In the genomic region with DNA sequence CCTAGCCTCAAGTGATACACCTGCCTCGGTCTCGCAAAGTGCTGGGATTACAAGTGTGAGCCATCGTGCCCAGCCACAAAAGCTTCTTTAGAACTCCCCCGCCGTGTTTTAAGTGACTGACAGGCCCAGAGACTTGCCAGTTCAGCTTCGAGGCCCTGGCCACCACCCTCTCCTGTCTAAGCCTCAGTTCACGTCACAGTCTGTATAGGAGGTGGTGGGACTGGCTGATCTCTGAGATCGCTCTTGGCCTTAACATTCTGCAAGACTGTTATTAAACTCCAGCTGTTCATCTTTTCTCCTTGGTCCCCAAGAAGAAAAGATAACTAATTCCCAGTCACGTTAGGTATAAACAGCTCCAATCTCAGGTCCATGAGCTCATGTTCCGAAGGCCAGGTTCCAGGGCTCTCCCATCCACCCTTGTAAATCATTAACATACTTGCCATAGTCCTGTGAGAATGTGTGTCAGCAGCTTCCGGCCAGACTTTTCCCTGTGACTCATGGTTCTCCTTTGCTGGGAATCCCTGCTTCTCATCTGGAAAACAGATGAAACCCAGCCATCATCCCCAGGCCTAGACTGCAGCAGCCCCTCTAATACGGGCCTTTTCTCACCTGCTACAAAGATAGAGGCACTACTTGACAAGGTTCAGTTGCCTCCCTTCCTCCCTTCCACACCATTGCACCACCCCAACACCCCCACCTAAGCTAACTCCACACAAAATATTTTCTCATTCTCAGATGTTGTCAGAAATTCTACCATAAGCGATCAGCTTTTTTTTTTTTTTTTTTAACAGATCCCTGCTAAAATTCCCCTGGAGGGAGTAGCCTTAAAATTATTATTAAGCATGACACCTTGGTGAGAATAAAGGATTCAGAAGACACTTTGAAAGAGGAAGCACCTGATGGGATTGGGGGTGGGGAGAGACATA, we compare ENCODE assay signal across 9 cellular contexts. TPM values are rescaled to one million over a fixed set of nuclear protein-coding genes. Genes with fewer than 3 reads are reported as not detected.
DNase-seq lines count a peak whose midpoint lies in the region; ATAC-seq and TF ChIP-seq lines count a peak whose summit lies in the region.
"Had no signal": no experiment of that assay in that cellular context is flagged by ENCODE, and none has a peak within 500 bp of the region (broad histone marks: within the 10 kb centered on the region; RNA-seq: fewer than 3 reads in every experiment).

No MANE protein-coding gene starts in this region.

- 0 out of 2 replicates have a peak overlapping the region, but pooled peaks have one; percentile 1 for H3K23ac ChIP-seq in IMR-90 (ENCODE audit: low read depth, low read length)

- peak overlapping the region; percentile 62 for H3K4ac ChIP-seq in IMR-90 (ENCODE audit: low read depth, low read length)

- H3K4me1 Mint-ChIP-seq in mesothelial cell of epicardium = peaks cover 14% of the 10 kb centered on the region

- peak overlapping the region; percentile 54 for H2BK20ac ChIP-seq in IMR-90 (ENCODE audit: low read depth, low read length)

- no peaks in the 10 kb centered on the region for H3K27me3 ChIP-seq in IMR-90 (ENCODE audit: control insufficient read depth, insufficient read depth, low read length)

- no peak overlapping the region for H4K5ac ChIP-seq in IMR-90 (ENCODE audit: low read depth, low read length)

- ATAC-seq in IMR-90 (ENCODE audit: low read depth) (peak; percentile 93), GM18867 (IDR thresholded peaks at IDR 0.05; ENCODE audit: unreplicated experiment) (no peak)

- peak overlapping the region; percentile 36; the same call in 1 of the 2 replicates for H4K91ac ChIP-seq in IMR-90 (ENCODE audit: insufficient read depth, low read depth, low read length)

- no peaks in the 10 kb centered on the region for H3K79me1 ChIP-seq in IMR-90 (ENCODE audit: low read depth in 1 of 2, low read length in 2 of 2)

- H2BK120ac ChIP-seq in IMR-90 (ENCODE audit: low read depth, low read length) = peak overlapping the region; percentile 77

- H4K8ac ChIP-seq in IMR-90 (ENCODE audit: low read depth in 2 of 2, low read length in 2 of 2) = peak overlapping the region in 1 of 2 experiments; percentile 69; a peak in 1 of 4 replicates

- no peak overlapping the region for H3K4me3 Mint-ChIP-seq in mesothelial cell of epicardium

- no peak overlapping the region for H3K14ac ChIP-seq in IMR-90 (replicated peaks; ENCODE audit: low read depth, low read length)

- no peaks in the 10 kb centered on the region for H3K9me3 ChIP-seq in IMR-90 (ENCODE audit: control insufficient read depth, insufficient read depth, low read length)

- H3K36me3 ChIP-seq in IMR-90 (ENCODE audit: control insufficient read depth, insufficient read depth, low read length) = no peaks in the 10 kb centered on the region

- no peak overlapping the region for H3K4me3 ChIP-seq in AG04449 (ENCODE audit: low read depth, low read length)
- H3K4me3 ChIP-seq in IMR-90 (ENCODE audit: insufficient read depth, low read depth, low read length) = no peak overlapping the region

- H3K9me3 Mint-ChIP-seq in mesothelial cell of epicardium = no peaks in the 10 kb centered on the region

- 64% methylated on average over 5 of the region's 13 CpGs; no CpG with 5 or more reads in 1 of the 2 experiments for WGBS in IMR-90 (ENCODE audit: extremely low coverage in 2 of 2, insufficient read length in 1 of 2), 2 experiments

- BruUV-seq in IMR-90 (replicated peaks; lab: Mats Ljungman, UMichigan) = no TSS peak

- H3K4me1 ChIP-seq in IMR-90 (ENCODE audit: control insufficient read depth, insufficient read depth, low read length) = peaks cover 9% of the 10 kb centered on the region; the same call in 1 of the 2 replicates

- peak overlapping the region; percentile 22; the same call in 1 of the 3 replicates for H2BK15ac ChIP-seq in IMR-90 (ENCODE audit: low read depth, low read length)

- intact Hi-C loops in IMR-90 (cut with micrococcal nuclease) = loop anchor here (1.0 kb wide), 1 partner anchor 45 kb away; no protein-coding TSS in a partner anchor

- H3K27me3 Mint-ChIP-seq in mesothelial cell of epicardium (ENCODE audit: low read depth) = no peaks in the 10 kb centered on the region

- TF ChIP-seq CTCF in AG04449 (IDR thresholded peaks at IDR 0.05; ENCODE audit: insufficient read depth, low read length, missing control alignments) (no peak), IMR-90 (conservative IDR thresholded peaks at IDR 0.05; ENCODE audit: low read depth, low read length) (no peak), mesothelial cell of epicardium (IDR thresholded peaks at IDR 0.05; ENCODE audit: unreplicated experiment) (no peak)

- H2AK5ac ChIP-seq in IMR-90 (ENCODE audit: low read depth, low read length) = peak overlapping the region; percentile 74; the same call in 1 of the 2 replicates

- DNase-seq in AG04449 (ENCODE audit: low read depth, low spot score) = peak; percentile 97
- peak; percentile 99 for DNase-seq in IMR-90
- DNase-seq in dedifferentiated amniotic fluid mesenchymal stem cell (ENCODE audit: extremely low spot score) = peak; percentile 87
- DNase-seq in mesothelial cell of epicardium (ENCODE audit: low spot score in 2 of 2, unreplicated experiment in 2 of 2) = no peak
- no peak for DNase-seq in amygdala (lab: John Stamatoyannopoulos, UW)
- DNase-seq in medulla oblongata (ENCODE audit: extremely low spot score) = no peak
- no peak for DNase-seq in DMS153 treated with DMSO at 0.1 percent for 48 hours (lab: John Stamatoyannopoulos, UW; ENCODE audit: unreplicated experiment)

- H3K27ac Mint-ChIP-seq in mesothelial cell of epicardium = peak overlapping the region; percentile 92

- peak overlapping the region; percentile 11 for H2AFZ ChIP-seq in IMR-90 (replicated peaks; ENCODE audit: low read length, poor library complexity)

- H3K56ac ChIP-seq in IMR-90 (ENCODE audit: extremely low read depth, insufficient read depth, low read length) = no peak overlapping the region

- H3K4me2 ChIP-seq in IMR-90 (ENCODE audit: low read depth, low read length) = no peak overlapping the region

- peaks cover 4% of the 10 kb centered on the region for H3K9me1 ChIP-seq in IMR-90 (ENCODE audit: insufficient read depth, low read length)

- H3K36me3 Mint-ChIP-seq in mesothelial cell of epicardium = no peaks in the 10 kb centered on the region

- no peak overlapping the region for H2AK9ac ChIP-seq in IMR-90 (replicated peaks; ENCODE audit: low read depth, low read length, poor library complexity)

- no peak for TF ChIP-seq RAD21 in IMR-90 (IDR thresholded peaks at IDR 0.05; ENCODE audit: low read length)

- in situ Hi-C loops in IMR-90 (cut with MboI; ENCODE audit: low sequenced_read_pairs) = no loop called here

- POLR2A ChIA-PET in AG04449 (lab: Yijun Ruan, JAX) = interaction anchor here (0.6 to 1.2 kb wide), 5 partner anchors 34 to 366 kb away, joined by 3 to 4 read pairs (median 3); no protein-coding TSS in a partner anchor
- POLR2A ChIA-PET in IMR-90 (lab: Charles Lee; ENCODE audit: unreplicated experiment) = interaction anchor here (0.6 kb wide), 1 partner anchor 18 kb away, joined by 5 read pairs; no protein-coding TSS in a partner anchor

- no peaks in the 10 kb centered on the region for H4K20me1 ChIP-seq in IMR-90 (ENCODE audit: insufficient read depth, low read length)

- no peak overlapping the region for H3K9ac ChIP-seq in IMR-90 (ENCODE audit: low read depth, low read length)

- H3K18ac ChIP-seq in IMR-90 (ENCODE audit: low read depth, low read length) = peak overlapping the region; percentile 5; the same call in 1 of the 2 replicates

- peak overlapping the region; percentile 51 for H3K27ac ChIP-seq in IMR-90 (ENCODE audit: insufficient read depth, low read length)

- dilution Hi-C loops in IMR-90 (cut with HindIII; ENCODE audit: low sequenced_read_pairs, unreplicated experiment) = no loop called here

- CTCF ChIA-PET in AG04449 (lab: Yijun Ruan, JAX) (interaction anchor here (0.7 to 1.4 kb wide), 8 partner anchors 17 to 308 kb away, joined by 3 to 5 read pairs (median 4); no protein-coding TSS in a partner anchor), IMR-90 (lab: Yijun Ruan, JAX) (interaction anchor here (0.6 to 1.1 kb wide), 3 partner anchors 17 to 245 kb away, joined by 3 to 4 read pairs (median 3); no protein-coding TSS in a partner anchor)

- peak overlapping the region; percentile 37 for H2BK5ac ChIP-seq in IMR-90 (ENCODE audit: low read depth, low read length, poor library complexity, severe bottlenecking)

- no peak for TF ChIP-seq POLR2A in IMR-90 (IDR thresholded peaks at IDR 0.05; ENCODE audit: low read depth, low read length)

TF ChIP-seq in IMR-90, 13 proteins besides CTCF, POLR2A, EP300 and RAD21:
- TF ChIP-seq, protein P1, sequence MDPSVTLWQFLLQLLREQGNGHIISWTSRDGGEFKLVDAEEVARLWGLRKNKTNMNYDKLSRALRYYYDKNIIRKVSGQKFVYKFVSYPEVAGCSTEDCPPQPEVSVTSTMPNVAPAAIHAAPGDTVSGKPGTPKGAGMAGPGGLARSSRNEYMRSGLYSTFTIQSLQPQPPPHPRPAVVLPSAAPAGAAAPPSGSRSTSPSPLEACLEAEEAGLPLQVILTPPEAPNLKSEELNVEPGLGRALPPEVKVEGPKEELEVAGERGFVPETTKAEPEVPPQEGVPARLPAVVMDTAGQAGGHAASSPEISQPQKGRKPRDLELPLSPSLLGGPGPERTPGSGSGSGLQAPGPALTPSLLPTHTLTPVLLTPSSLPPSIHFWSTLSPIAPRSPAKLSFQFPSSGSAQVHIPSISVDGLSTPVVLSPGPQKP (IDR thresholded peaks at IDR 0.05; ENCODE audit: borderline replicate concordance, low read depth, low read length) = no peak
- TF ChIP-seq FOS (IDR thresholded peaks at IDR 0.05; ENCODE audit: low read depth, low read length) (peak; percentile 97), BHLHE40 (IDR thresholded peaks at IDR 0.05; ENCODE audit: low read depth, low read length) (peak; percentile 85), MAZ (IDR thresholded peaks at IDR 0.05; ENCODE audit: borderline replicate concordance, low read depth, low read length) (0 out of 2 replicates have a peak, but pooled peaks have one; percentile 9), RCOR1 (IDR thresholded peaks at IDR 0.05; ENCODE audit: insufficient replicate concordance, low read length) (peak; percentile 81)

RNA-seq across cellular contexts. Expression of a gene that starts 5.6 kb away (rescaled TPM):
- 21.7 and 25.3 TPM in 2 replicates for total RNA-seq in IMR-90 (2012; rRNA removed)
- 34.1 and 38.1 TPM in 2 replicates for polyA plus RNA-seq in IMR-90 (2012; rRNA removed)
- polyA plus RNA-seq in IMR-90 (2012; cell fraction: cytosol; rRNA removed) = 45.7 and 62.0 TPM in 2 replicates
- 134 and 167 TPM in 2 replicates for polyA plus RNA-seq in IMR-90 (2012; cell fraction: nucleus; rRNA removed; ENCODE audit: low replicate concordance)
- total RNA-seq in mesothelial cell of epicardium = 31.1 to 32.1 TPM (median 31.4 TPM) in 3 replicates

RNA-seq across cellular contexts. Expression of a gene that starts 38.4 kb away (rescaled TPM):
- total RNA-seq in IMR-90 (2012; rRNA removed) (not detected in 2 replicates), mesothelial cell of epicardium (0.59 to 0.87 TPM (median 0.84 TPM) in 3 replicates)
- not detected in 2 replicates for polyA plus RNA-seq in IMR-90 (2012; rRNA removed)
- polyA plus RNA-seq in IMR-90 (2012; cell fraction: cytosol; rRNA removed) = not detected in 2 replicates
- polyA plus RNA-seq in IMR-90 (2012; cell fraction: nucleus; rRNA removed; ENCODE audit: low replicate concordance) = not detected in 2 replicates
- total RNA-seq: temporal lobe had no signal

Comparison
In these comparisons a context has a peak if more than half of its experiments do, and no peak if none do; other contexts are left out.
1. DNase-seq: peak in AG04449 (single experiment), IMR-90 (single experiment) and dedifferentiated amniotic fluid mesenchymal stem cell (single experiment); none in mesothelial cell of epicardium (0 of 2), amygdala (0 of 56), medulla oblongata (single experiment) and DMS153 treated with DMSO at 0.1 percent for 48 hours (single experiment).